Comparison of ENCODE assay signal across 1 cellular context in genomic region chr2:112062894-112063293, GRCh38.
TF ChIP-seq lines count a peak whose summit lies in the region.

No MANE protein-coding gene starts in this region.

TF ChIP-seq in GM12891, 5 proteins besides CTCF, POLR2A, EP300 and RAD21:
- no peak for TF ChIP-seq POU2F2 (IDR thresholded peaks at IDR 0.05; ENCODE audit: low read depth, low read length)
- TF ChIP-seq POLR2AphosphoS5 (IDR thresholded peaks at IDR 0.05; ENCODE audit: low read depth, low read length) = no peak
- no peak for TF ChIP-seq PAX5 (IDR thresholded peaks at IDR 0.05; ENCODE audit: insufficient read depth, low read length, severe bottlenecking)
- TF ChIP-seq SPI1 (IDR thresholded peaks at IDR 0.05; ENCODE audit: low read depth, low read length) = no peak
- TF ChIP-seq TAF1 (IDR thresholded peaks at IDR 0.05; ENCODE audit: low read depth, low read length) = no peak
